In the genomic region with DNA sequence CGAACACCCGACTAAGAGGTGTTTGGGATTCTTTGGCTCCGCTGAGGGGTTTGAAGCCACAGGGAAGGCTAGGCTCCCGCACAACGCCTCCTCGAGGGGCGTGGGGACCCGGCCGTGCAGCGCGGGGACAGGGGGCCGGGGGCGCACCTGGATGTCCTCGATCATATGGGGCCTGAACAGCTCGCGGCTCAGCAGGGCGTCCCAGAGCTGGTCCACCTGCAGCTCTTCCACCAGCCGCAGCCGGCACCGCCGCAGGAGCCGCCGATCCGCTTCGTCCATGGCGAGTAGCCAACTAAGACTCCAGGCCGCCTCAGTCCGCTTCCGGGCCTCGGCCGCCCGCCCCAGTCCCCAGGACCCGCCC, we compare ENCODE assay signal across 8 cellular contexts. TPM values are rescaled to one million over a fixed set of nuclear protein-coding genes. Genes with fewer than 3 reads are reported as not detected.
DNase-seq lines count a peak whose midpoint lies in the region; ATAC-seq and TF ChIP-seq lines count a peak whose summit lies in the region.

A gene (minus strand): TSS at position 294 of the 361 bp plus-strand sequence. CDS start 15 bp downstream, at position 279.

- TF ChIP-seq CTCF in BJ (IDR thresholded peaks at IDR 0.05; ENCODE audit: insufficient read depth, low read depth, low read length) (no peak), adrenal gland (IDR thresholded peaks at IDR 0.05) (no peak), subcutaneous adipose tissue (IDR thresholded peaks at IDR 0.05; ENCODE audit: low read depth) (no peak)

- WGBS in adrenal gland, 4 donors, result 0 to 1% (median 0%) methylated on average over 3 to 33 of the region's 33 CpGs

- H3K4me3 ChIP-seq in BJ (ENCODE audit: low read depth, low read length) (peak within 1 kb of the TSS; percentile 82), adrenal gland (peak within 1 kb of the TSS in 2 of 4 donors; percentile 67 to 97), iPS-18c (ENCODE audit: insufficient read depth, low read depth, low read length) (peak within 1 kb of the TSS; percentile 83)

- TF ChIP-seq POLR2A in adrenal gland (IDR thresholded peaks at IDR 0.05), result peak; percentile 28 to 79

- H3K27ac ChIP-seq in adrenal gland, result peak within 1 kb of the TSS; percentile 75 to 100 (median 94)

- no peak for DNase-seq in BJ (ENCODE audit: low read depth)
- DNase-seq in adrenal gland, result no peak
- DNase-seq in NCI-H187 treated with DMSO at 0.1 percent for 48 hours (lab: John Stamatoyannopoulos, UW), result no peak
- DNase-seq in KG1 (lab: John Stamatoyannopoulos, UW), result no peak
- DNase-seq in COR-L47 (lab: John Stamatoyannopoulos, UW), result no peak

- intact Hi-C loops in adrenal gland (cut with DNase I), result no loop called here

- H3K4me1 ChIP-seq in adrenal gland (replicated peaks in 1 of 2), result peaks cover 21 to 39% of the 10 kb centered on the region in 2 donors

- POLR2A ChIA-PET in BJ (lab: Charles Lee), result interaction anchor here (0.9 kb wide), 1 partner anchor 241 kb away, joined by 19 read pairs; no protein-coding TSS in a partner anchor

- peak; percentile 1 for ATAC-seq in HG03095 (IDR thresholded peaks at IDR 0.05; ENCODE audit: unreplicated experiment)

- H3K36me3 ChIP-seq in BJ (ENCODE audit: control insufficient read depth, insufficient read depth, low read length) (no peaks in the 10 kb centered on the region), adrenal gland (replicated peaks in 1 of 2) (no peaks in the 10 kb centered on the region)

- H3K9me3 ChIP-seq in adrenal gland (replicated peaks in 1 of 3) (no peaks in the 10 kb centered on the region), iPS-18c (ENCODE audit: control insufficient read depth, insufficient read depth, low read length) (peaks cover 2% of the 10 kb centered on the region)

- CTCF ChIA-PET in BJ (lab: Yijun Ruan, JAX), result interaction anchor here (0.7 kb wide), 1 partner anchor 425 kb away, joined by 3 read pairs; no protein-coding TSS in a partner anchor

- H3K27me3 ChIP-seq in BJ (ENCODE audit: control insufficient read depth, insufficient read depth, low read length), result no peaks in the 10 kb centered on the region
- no peaks in the 10 kb centered on the region for H3K27me3 ChIP-seq in adrenal gland

RNA-seq across cellular contexts. Expression of the gene that starts here (rescaled TPM):
- polyA plus RNA-seq in BJ (2011; rRNA removed) (14.0 and 20.8 TPM in 2 replicates), adrenal gland (10 to 100 TPM; 55.7 to 63.6 (median 62.5) TPM)
- polyA minus RNA-seq in BJ (2011; rRNA and poly(A)+ RNA removed), result 4.4 and 11.7 TPM in 2 replicates
- total RNA-seq in adrenal gland (10 to 100 TPM; 16.1 to 89.8 (median 22.6) TPM), subcutaneous adipose tissue (10 to 100 TPM; 10.1 to 12.1 (median 10.3) TPM)
